30 cellular contexts compared by ENCODE assay signal in the genomic region with DNA sequence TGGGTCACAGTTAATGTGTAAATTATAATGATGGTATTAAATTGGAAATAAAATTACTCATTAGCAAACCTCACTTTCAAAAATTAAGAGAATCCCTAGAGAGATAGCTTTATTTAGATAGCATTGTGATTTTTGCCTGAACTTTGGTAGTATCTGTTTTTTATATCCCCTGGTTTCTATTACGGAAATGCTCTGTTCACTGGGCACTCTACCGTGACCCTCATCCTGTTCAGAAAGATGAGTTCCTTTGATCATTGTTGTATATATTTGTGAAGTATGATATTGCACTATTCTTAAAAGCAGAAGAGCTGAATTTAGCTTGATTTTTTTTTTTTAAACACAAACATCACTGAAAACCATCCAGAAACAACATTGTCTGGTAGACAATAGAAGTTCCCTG.
"Had no signal": no experiment of that assay in that cellular context is flagged by ENCODE, and none has a peak within 500 bp of the region (broad histone marks: within the 10 kb centered on the region; RNA-seq: fewer than 3 reads in every experiment).

No MANE protein-coding gene starts in this region.

- DNase-seq: cortex of kidney; effector memory CD8-positive, alpha-beta T cell; erythroblast; esophagus squamous epithelium; foreskin melanocyte; hypothalamus; immature natural killer cell; islet precursor cell; kidney glomerular epithelial cell; left colon; left ventricle myocardium superior; lower lobe of right lung; mucosa of descending colon; naive B cell; stimulated activated CD4-positive, alpha-beta T cell treated with anti-CD3 and anti-CD28 coated beads, Interleukin-12 subunit alpha, Interleukin-12 subunit beta, amount 100 ng/mL, for 4 hours; stimulated activated CD4-positive, alpha-beta T cell treated with anti-CD3 and anti-CD28 coated beads, Interleukin-1b, Interleukin-23, amount 100 ng/mL, for 48 hours; stimulated activated CD4-positive, alpha-beta T cell treated with anti-CD3 and anti-CD28 coated beads, Interleukin-4, amount 100 ng/mL, for 24 hours; stimulated activated naive CD4-positive, alpha-beta T cell treated with Interleukin-2 at 50 U/mL for 16 hours; stomach; testis; tibial artery had no signal

- H3K27me3 ChIP-seq: esophagus squamous epithelium, neutrophil, right atrium auricular region, stomach, testis, tibial artery had no signal

- H3K4me3 ChIP-seq: esophagus squamous epithelium, lower lobe of right lung, mucosa of descending colon, prostate gland, right atrium auricular region, smooth muscle cell, stomach, testis, tibial artery had no signal

- H3K4me1 ChIP-seq: esophagus squamous epithelium, lower lobe of right lung, parathyroid adenoma, prostate gland, right atrium auricular region, stomach, testis, tibial artery had no signal

- H3K79me2 ChIP-seq: parathyroid adenoma had no signal

- FAIRE-seq: endometrium had no signal

- H3K36me3 ChIP-seq: esophagus squamous epithelium, lower lobe of right lung, neutrophil, prostate gland, right atrium auricular region, stomach, tibial artery had no signal

- ATAC-seq: effector memory CD8-positive, alpha-beta T cell; left colon; left ventricle myocardium superior; lower lobe of right lung; mucosa of descending colon; natural killer cell treated with Interleukin-12 subunit alpha and Interleukin-12 subunit beta and Interleukin-15 and Interleukin-18, amount 100 ng/mL, for 72 hours; sciatic nerve; stimulated activated effector memory CD8-positive, alpha-beta T cell treated with anti-CD3 and anti-CD28 coated beads, Interleukin-12 subunit alpha, Interleukin-12 subunit beta, amount 100 ng/mL, for 72 hours had no signal

- H3K27ac ChIP-seq: esophagus squamous epithelium, lower lobe of right lung, neutrophil, parathyroid adenoma, prostate gland, right atrium auricular region, stomach, testis, tibial artery had no signal

- H3K9me3 ChIP-seq: esophagus squamous epithelium, lower lobe of right lung, mucosa of descending colon, neutrophil, prostate gland, right atrium auricular region, stomach, testis, tibial artery had no signal

- H2AFZ ChIP-seq: parathyroid adenoma had no signal

- H3K4me2 ChIP-seq: smooth muscle cell had no signal
